ENCODE assay signal across 20 cellular contexts in genomic region chr17:38943607-38944006, GRCh38. TPM values are rescaled to one million over a fixed set of nuclear protein-coding genes. Genes with fewer than 3 reads are reported as not detected.
DNase-seq lines count a peak whose midpoint lies in the region; ATAC-seq, FAIRE-seq and TF ChIP-seq lines count a peak whose summit lies in the region.
"Had no signal": no experiment of that assay in that cellular context is flagged by ENCODE, and none has a peak within 500 bp of the region (broad histone marks: within the 10 kb centered on the region; RNA-seq: fewer than 3 reads in every experiment).

No MANE protein-coding gene starts in this region.

- H3K4me3 ChIP-seq in A549 (no peak overlapping the region), MM.1S (ENCODE audit: low read length) (no peak overlapping the region)
- H3K4me3 ChIP-seq: SJSA1, tibial artery had no signal

- TF ChIP-seq CTCF in A549 (IDR thresholded peaks at IDR 0.05) = no peak
- TF ChIP-seq CTCF in MM.1S (IDR thresholded peaks at IDR 0.05; ENCODE audit: low read length) = no peak

- ATAC-seq in activated CD4-positive, CD25-positive, alpha-beta regulatory T cell treated with anti-CD3 and anti-CD28 coated beads, Interleukin-2, amount 50 U/mL, for 24 hours = peak; percentile 41
- ATAC-seq in A549 = no peak
- no peak for ATAC-seq in GM18502 (IDR thresholded peaks at IDR 0.05; ENCODE audit: poor library complexity, unreplicated experiment)
- no peak for ATAC-seq in HG02623 (IDR thresholded peaks at IDR 0.05; ENCODE audit: unreplicated experiment)
- ATAC-seq: left lobe of liver, T-helper 17 cell had no signal

- WGBS in A549 (ENCODE audit: missing lambda C conversion rate) = 59% methylated on average over 8 of the region's 8 CpGs

- no peaks in the 10 kb centered on the region for H3F3A ChIP-seq in MM.1S (ENCODE audit: insufficient read depth, low read length)

- no peak overlapping the region for H3K9ac ChIP-seq in MM.1S (ENCODE audit: low read length)

- H3K4me2 ChIP-seq in A549 (no peak overlapping the region), MM.1S (ENCODE audit: low read depth, low read length) (peak overlapping the region; percentile 30; the same call in 1 of the 2 replicates)

- H3K79me2 ChIP-seq in MM.1S (ENCODE audit: low read length) = no peaks in the 10 kb centered on the region

- no peaks in the 10 kb centered on the region for H3K27me3 ChIP-seq in MM.1S (replicated peaks; ENCODE audit: insufficient read depth, low read length)
- H3K27me3 ChIP-seq: SJSA1, tibial artery had no signal

- no peaks in the 10 kb centered on the region for H3K9me2 ChIP-seq in MM.1S (replicated peaks; ENCODE audit: insufficient read depth, low read length)

- CTCF ChIA-PET in A549 (lab: Yijun Ruan, JAX) = interaction anchor here (0.6 to 1.8 kb wide), 4 partner anchors 20 to 557 kb away, joined by 3 to 5 read pairs (median 4); no protein-coding TSS in a partner anchor

- no peak for DNase-seq in activated CD4-positive, CD25-positive, alpha-beta regulatory T cell (lab: John Stamatoyannopoulos, UW)
- DNase-seq in A549 (ENCODE audit: low read depth in 1 of 2, low spot score in 1 of 2) (no peak), MM.1S (peak; percentile 63), amniotic epithelial cell (ENCODE audit: low read depth) (peak; percentile 33), urothelium cell line (ENCODE audit: low spot score) (no peak)
- DNase-seq: activated B cell treated with CpG ODN at 0.5 μM for 24 hours; activated T-cell treated with anti-CD3 and anti-CD28 coated beads, Interleukin-2, amount 50 U/mL, for 48 hours; erythroblast; NCI-H1694; NCI-H345; T-helper 17 cell; tibial artery had no signal

- H3K27ac ChIP-seq in A549 (no peak overlapping the region), MM.1S (ENCODE audit: low read length) (no peak overlapping the region)
- H3K27ac ChIP-seq: SJSA1 had no signal

- no peak for TF ChIP-seq EP300 in A549 (IDR thresholded peaks at IDR 0.05)

- H3K4me1 ChIP-seq in A549 (no peaks in the 10 kb centered on the region), MM.1S (ENCODE audit: low read length) (peaks cover 4% of the 10 kb centered on the region; the same call in 1 of the 2 replicates)
- H3K4me1 ChIP-seq: SJSA1 had no signal

- H4K20me1 ChIP-seq in MM.1S (ENCODE audit: insufficient read depth, low read length) = no peaks in the 10 kb centered on the region

- no peak overlapping the region for H2AFZ ChIP-seq in MM.1S (ENCODE audit: low read length)

- TF ChIP-seq POLR2A in A549 (IDR thresholded peaks at IDR 0.05; ENCODE audit: low read length) = no peak

- POLR2A ChIA-PET in A549 (lab: Yijun Ruan, JAX) = no interaction called here

- no peak for TF ChIP-seq RAD21 in A549 (conservative IDR thresholded peaks at IDR 0.05 in 1 of 2, IDR thresholded peaks at IDR 0.05 in 1 of 2)

- H3K36me3 ChIP-seq in MM.1S (replicated peaks; ENCODE audit: insufficient read depth, low read length) = no peaks in the 10 kb centered on the region
- H3K36me3 ChIP-seq: SJSA1, tibial artery had no signal

- FAIRE-seq in A549 (lab: Jason Lieb, UNC) (peak; percentile 77), urothelium cell line (lab: Jason Lieb, UNC) (no peak)
- FAIRE-seq: bronchial epithelial cell, H54, HTR-8/SVneo had no signal

- H3K9me3 ChIP-seq in A549 = no peaks in the 10 kb centered on the region
- no peaks in the 10 kb centered on the region for H3K9me3 ChIP-seq in MM.1S (replicated peaks; ENCODE audit: insufficient read depth, low read length)
- H3K9me3 ChIP-seq: SJSA1, tibial artery had no signal

TF ChIP-seq in A549, 52 proteins besides CTCF, POLR2A, EP300 and RAD21:
- TF ChIP-seq, protein P1, sequence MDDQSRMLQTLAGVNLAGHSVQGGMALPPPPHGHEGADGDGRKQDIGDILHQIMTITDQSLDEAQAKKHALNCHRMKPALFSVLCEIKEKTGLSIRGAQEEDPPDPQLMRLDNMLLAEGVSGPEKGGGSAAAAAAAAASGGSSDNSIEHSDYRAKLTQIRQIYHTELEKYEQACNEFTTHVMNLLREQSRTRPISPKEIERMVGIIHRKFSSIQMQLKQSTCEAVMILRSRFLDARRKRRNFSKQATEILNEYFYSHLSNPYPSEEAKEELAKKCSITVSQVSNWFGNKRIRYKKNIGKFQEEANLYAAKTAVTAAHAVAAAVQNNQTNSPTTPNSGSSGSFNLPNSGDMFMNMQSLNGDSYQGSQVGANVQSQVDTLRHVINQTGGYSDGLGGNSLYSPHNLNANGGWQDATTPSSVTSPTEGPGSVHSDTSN (IDR thresholded peaks at IDR 0.05) = no peak
- TF ChIP-seq ZNF302 (CRISPR knock-in tag; IDR thresholded peaks at IDR 0.05) (no peak), EHF (CRISPR knock-in tag; IDR thresholded peaks at IDR 0.05) (no peak), FOXS1 (CRISPR knock-in tag; IDR thresholded peaks at IDR 0.05) (no peak)

RNA-seq across cellular contexts. Expression of gene FBXO47, which starts 23.6 kb away (rescaled TPM):
- 0.04 TPM in 1 of 2 replicates, not detected in the other for polyA plus RNA-seq in A549 (2011; rRNA removed)
- polyA plus RNA-seq in A549 (2012; cell fraction: cytosol; rRNA removed) = 0.01 TPM in 1 of 2 replicates, not detected in the other
- not detected in 2 replicates for polyA plus RNA-seq in A549 (2012; cell fraction: nucleus; rRNA removed)
- 0.04 TPM in 1 of 3 replicates, not detected in the others for polyA plus RNA-seq in A549 (2017; fragmentation: RNase III; extraction: RNeasy Plus Mini Kit Qiagen cat#74134 plus additional on column Dnase treatment)
- not detected in 2 replicates for polyA minus RNA-seq in A549 (2011; rRNA and poly(A)+ RNA removed)

Comparison
In these comparisons a context has a peak if more than half of its experiments do, and no peak if none do; other contexts are left out.
1. ATAC-seq: peak in activated CD4-positive, CD25-positive, alpha-beta regulatory T cell treated with anti-CD3 and anti-CD28 coated beads, Interleukin-2, amount 50 U/mL, for 24 hours (2 of 2); none in A549 (0 of 2), GM18502 (single experiment) and HG02623 (single experiment).
2. DNase-seq: peak in MM.1S (single experiment) and amniotic epithelial cell (single experiment); none in activated CD4-positive, CD25-positive, alpha-beta regulatory T cell (0 of 4), A549 (0 of 2) and urothelium cell line (single experiment).